ENCODE assay signal across 22 cellular contexts in genomic region chr6:100088009-100088408, GRCh38.
DNase-seq lines count a peak whose midpoint lies in the region; ATAC-seq, FAIRE-seq and TF ChIP-seq lines count a peak whose summit lies in the region.
"Had no signal": no experiment of that assay in that cellular context is flagged by ENCODE, and none has a peak within 500 bp of the region (broad histone marks: within the 10 kb centered on the region; RNA-seq: fewer than 3 reads in every experiment).

No MANE protein-coding gene starts in this region.

- H3K4me1 ChIP-seq in psoas muscle (peaks cover 46% of the 10 kb centered on the region), small intestine (ENCODE audit: control insufficient read depth in 2 of 2, insufficient read depth in 1 of 2, low read depth in 1 of 2, low read length in 1 of 2) (no peaks in the 10 kb centered on the region)
- H3K4me1 ChIP-seq: prostate gland had no signal

- no peaks in the 10 kb centered on the region for H3K27me3 Mint-ChIP-seq in Calu3 (ENCODE audit: unreplicated experiment)
- H3K27me3 Mint-ChIP-seq: CD4-positive, alpha-beta T cell had no signal

- FAIRE-seq in small intestine (lab: Jason Lieb, UNC) = no peak
- FAIRE-seq: G401.6, H54 had no signal

- no peaks in the 10 kb centered on the region for H3K9me3 Mint-ChIP-seq in Calu3 (ENCODE audit: low read depth, unreplicated experiment)
- H3K9me3 Mint-ChIP-seq: activated CD8-positive, alpha-beta T cell treated with anti-CD3 and anti-CD28 coated beads for 36 hours; CD4-positive, alpha-beta T cell had no signal

- DNase-seq in Calu3 (no peak), NCI-H226 (peak; percentile 53), epithelial cell of esophagus (ENCODE audit: low read depth) (peak; percentile 23), psoas muscle (no peak), small intestine (no peak)
- DNase-seq in stimulated activated CD8-positive, alpha-beta memory T cell treated with anti-CD3 and anti-CD28 coated beads, Interleukin-4, amount 100 ng/mL, for 48 hours = no peak
- DNase-seq in activated CD4-positive, alpha-beta T cell treated with anti-CD3 and anti-CD28 coated beads, Interleukin-2, amount 50 U/mL, for 4 hours = no peak
- DNase-seq: activated CD8-positive, alpha-beta T cell treated with anti-CD3 and anti-CD28 coated beads for 36 hours; activated gamma-delta T cell; CD4-positive, alpha-beta T cell; cerebellar nuclear complex; mucosa of descending colon; NCI-H1105; NCI-H524; stimulated activated CD4-positive, alpha-beta T cell treated with anti-CD3 and anti-CD28 coated beads, Interleukin-4, amount 100 ng/mL, for 24 hours; stimulated activated naive CD4-positive, alpha-beta T cell; T-helper 9 cell had no signal

- H3K27ac Mint-ChIP-seq in Calu3 (ENCODE audit: unreplicated experiment) = peak overlapping the region; percentile 89
- H3K27ac Mint-ChIP-seq: activated CD8-positive, alpha-beta T cell treated with anti-CD3 and anti-CD28 coated beads for 36 hours; CD4-positive, alpha-beta T cell had no signal

- no peak overlapping the region for H3K4me3 Mint-ChIP-seq in Calu3 (ENCODE audit: low read depth, unreplicated experiment)
- H3K4me3 Mint-ChIP-seq: activated CD8-positive, alpha-beta T cell treated with anti-CD3 and anti-CD28 coated beads for 36 hours; CD4-positive, alpha-beta T cell had no signal

- H3K27ac ChIP-seq in psoas muscle = peak overlapping the region; percentile 80
- H3K27ac ChIP-seq in small intestine (ENCODE audit: low read depth in 1 of 2, low read length in 1 of 2) = no peak overlapping the region
- H3K27ac ChIP-seq: prostate gland had no signal

- peaks cover 6% of the 10 kb centered on the region for H3K4me1 Mint-ChIP-seq in Calu3 (ENCODE audit: low read depth, unreplicated experiment)

- H3K27me3 ChIP-seq in psoas muscle (ENCODE audit: insufficient read depth in 3 of 3, low read length in 2 of 3) (no peaks in the 10 kb centered on the region), small intestine (ENCODE audit: control insufficient read depth in 2 of 2, insufficient read depth in 2 of 2, low read length in 2 of 2) (no peaks in the 10 kb centered on the region)

- H3K4me3 ChIP-seq in epithelial cell of esophagus (ENCODE audit: low read length) (no peak overlapping the region), psoas muscle (no peak overlapping the region), small intestine (ENCODE audit: low read depth in 1 of 2, low read length in 2 of 2) (no peak overlapping the region)
- H3K4me3 ChIP-seq: mucosa of descending colon, prostate gland had no signal

- ATAC-seq in psoas muscle (peak; percentile 77 to 93 (median 90)), GM21515 (IDR thresholded peaks at IDR 0.05; ENCODE audit: unreplicated experiment) (no peak)
- ATAC-seq: activated CD8-positive, alpha-beta T cell treated with anti-CD3 and anti-CD28 coated beads for 36 hours; esophagus mucosa; mucosa of descending colon had no signal

- CTCF ChIA-PET in Calu3 (lab: Charles Lee) = interaction anchor here (0.6 to 1.5 kb wide), 3 partner anchors 10 to 368 kb away, joined by 3 to 4 read pairs (median 3); no protein-coding TSS in a partner anchor

- H3K36me3 ChIP-seq in psoas muscle (ENCODE audit: insufficient read depth in 1 of 2, low read depth in 1 of 2) (no peaks in the 10 kb centered on the region), small intestine (ENCODE audit: control insufficient read depth in 2 of 2, insufficient read depth in 2 of 2, low read length in 2 of 2) (no peaks in the 10 kb centered on the region)
- H3K36me3 ChIP-seq: prostate gland had no signal

- no TSS peak for BruUV-seq in Calu3 (replicated peaks; lab: Mats Ljungman, UMichigan)

- H3K9me3 ChIP-seq in psoas muscle = no peaks in the 10 kb centered on the region
- H3K9me3 ChIP-seq in small intestine (ENCODE audit: control insufficient read depth, low read depth) = no peaks in the 10 kb centered on the region
- H3K9me3 ChIP-seq: mucosa of descending colon, prostate gland had no signal

- peaks cover 9% of the 10 kb centered on the region for H3K36me3 Mint-ChIP-seq in Calu3 (ENCODE audit: insufficient read depth, unreplicated experiment)

- TF ChIP-seq CTCF in Calu3 (IDR thresholded peaks at IDR 0.05; ENCODE audit: unreplicated experiment) (no peak), epithelial cell of esophagus (IDR thresholded peaks at IDR 0.05; ENCODE audit: insufficient read depth, low read depth, low read length, missing control alignments) (no peak), psoas muscle (IDR thresholded peaks at IDR 0.05) (no peak)

- intact Hi-C loops in Calu3 (cut with micrococcal nuclease; ENCODE audit: unreplicated experiment) = no loop called here
- intact Hi-C loops in psoas muscle (cut with DNase I) = no loop called here

- 25 to 52% (median 26%) methylated on average over 1 of the region's 1 CpG for WGBS in psoas muscle, 3 donors
- WGBS in small intestine, 3 donors = 75 to 89% (median 81%) methylated on average over 1 of the region's 1 CpG

Comparison
In these comparisons a context has a peak if more than half of its experiments do, and no peak if none do; other contexts are left out.
1. DNase-seq: peak in NCI-H226 (single experiment) and epithelial cell of esophagus (single experiment); none in Calu3 (single experiment), psoas muscle (0 of 2), small intestine (single experiment), stimulated activated CD8-positive, alpha-beta memory T cell treated with anti-CD3 and anti-CD28 coated beads, Interleukin-4, amount 100 ng/mL, for 48 hours (single experiment) and activated CD4-positive, alpha-beta T cell treated with anti-CD3 and anti-CD28 coated beads, Interleukin-2, amount 50 U/mL, for 4 hours (0 of 2).